Comparison of ENCODE assay signal across 10 cellular contexts in the genomic region with DNA sequence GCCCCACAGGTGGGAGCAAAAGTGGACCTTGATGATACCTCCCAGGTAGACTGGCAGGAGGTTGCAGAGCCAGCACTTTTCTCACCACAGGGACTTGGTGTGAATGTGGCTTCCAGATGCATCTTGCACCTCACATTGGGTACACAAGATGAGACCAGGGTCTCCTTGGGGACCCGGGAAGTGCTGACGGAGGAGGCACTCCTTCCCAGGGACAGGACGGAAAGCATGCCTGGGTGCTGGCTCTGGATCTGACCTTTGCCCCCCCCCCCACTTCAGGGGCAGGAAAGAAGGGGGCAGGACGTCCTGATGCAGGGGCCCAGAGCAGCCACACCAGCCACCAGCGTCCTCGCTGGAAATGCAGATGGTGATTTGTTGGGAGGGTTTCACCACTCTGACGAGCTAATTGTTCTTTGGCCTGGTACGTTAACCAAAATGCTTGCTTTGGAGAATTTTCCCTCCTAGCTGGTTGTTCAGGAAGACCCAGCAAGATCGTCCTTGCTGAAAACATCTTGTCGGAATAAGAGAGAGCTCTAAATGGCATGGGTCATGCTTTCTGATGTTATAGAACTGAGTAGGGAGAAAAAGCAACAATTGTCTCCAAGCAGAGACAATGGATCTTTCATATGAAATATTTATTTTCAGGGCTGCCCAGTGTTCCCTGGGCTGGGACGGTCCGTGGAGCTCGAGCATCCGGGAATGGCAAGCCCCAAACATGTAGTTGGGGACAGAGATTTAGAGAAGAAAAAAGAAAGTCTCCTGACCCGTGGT.
DNase-seq lines count a peak whose midpoint lies in the region; ATAC-seq and TF ChIP-seq lines count a peak whose summit lies in the region.
"Had no signal": no experiment of that assay in that cellular context is flagged by ENCODE, and none has a peak within 500 bp of the region (broad histone marks: within the 10 kb centered on the region; RNA-seq: fewer than 3 reads in every experiment).

No MANE protein-coding gene starts in this region.

- peaks cover 10% of the 10 kb centered on the region for H3K4me1 ChIP-seq in Loucy (ENCODE audit: insufficient read depth, low read length, poor library complexity, severe bottlenecking)
- H3K4me1 ChIP-seq in colonic mucosa, result peaks cover 32% of the 10 kb centered on the region
- peaks cover 0 to 47% (median 22%) of the 10 kb centered on the region in 4 donors for H3K4me1 ChIP-seq in right lobe of liver
- H3K4me1 ChIP-seq in thoracic aorta (ENCODE audit: control insufficient read depth in 1 of 2, low read depth in 2 of 2), result peaks cover 24 to 60% of the 10 kb centered on the region in 2 donors
- peaks cover 17% of the 10 kb centered on the region for H3K4me1 ChIP-seq in SJCRH30
- H3K4me1 ChIP-seq in effector memory CD4-positive, alpha-beta T cell (ENCODE audit: control insufficient read depth, insufficient read depth, low read length, poor library complexity, severe bottlenecking), result peaks cover 7% of the 10 kb centered on the region

- H3F3A ChIP-seq in Loucy (ENCODE audit: low read depth), result no peaks in the 10 kb centered on the region

- peaks cover 97% of the 10 kb centered on the region for H3K79me2 ChIP-seq in Loucy (ENCODE audit: insufficient read depth, low read length)

- 33% methylated on average over 10 of the region's 15 CpGs for WGBS in right lobe of liver (ENCODE audit: insufficient coverage, low coverage, low lambda C conversion rate, missing lambda C conversion rate)

- peak overlapping the region; percentile 98 for H3K4me2 ChIP-seq in Loucy (ENCODE audit: low read depth, low read length, poor library complexity, severe bottlenecking)

- ATAC-seq in right lobe of liver (no peak), thoracic aorta (ENCODE audit: insufficient number of reproducible peaks, low FRiP score, low read depth) (no peak)
- ATAC-seq: activated CD4-positive, alpha-beta T cell treated with anti-CD3 and anti-CD28 coated beads for 36 hours had no signal

- H2AFZ ChIP-seq in Loucy (ENCODE audit: low read length), result no peak overlapping the region

- intact Hi-C loops in colonic mucosa (cut with DNase I) (no loop called here), right lobe of liver (cut with DNase I) (no loop called here)

- TF ChIP-seq POLR2A in right lobe of liver (IDR thresholded peaks at IDR 0.05), result no peak

- TF ChIP-seq CTCF in Loucy (conservative IDR thresholded peaks at IDR 0.05; ENCODE audit: low read length), result no peak
- TF ChIP-seq CTCF in colonic mucosa (IDR thresholded peaks at IDR 0.05), result no peak
- TF ChIP-seq CTCF in right lobe of liver (IDR thresholded peaks at IDR 0.05), result no peak
- no peak for TF ChIP-seq CTCF in thoracic aorta (IDR thresholded peaks at IDR 0.05)

- H3K36me3 ChIP-seq in Loucy (ENCODE audit: insufficient read depth, low read length) (peaks cover 65% of the 10 kb centered on the region), colonic mucosa (no peaks in the 10 kb centered on the region), right lobe of liver (no peaks in the 10 kb centered on the region), thoracic aorta (no peaks in the 10 kb centered on the region), SJCRH30 (peaks cover 44% of the 10 kb centered on the region)
- no peaks in the 10 kb centered on the region for H3K36me3 ChIP-seq in effector memory CD4-positive, alpha-beta T cell (ENCODE audit: control insufficient read depth, insufficient read depth, low read length)

- H4K20me1 ChIP-seq in Loucy (ENCODE audit: insufficient read depth, low read length, poor library complexity, severe bottlenecking), result peaks cover 61% of the 10 kb centered on the region

- H3K4me3 ChIP-seq in Loucy (ENCODE audit: low read length, poor library complexity, severe bottlenecking) (peak overlapping the region; percentile 88), colonic mucosa (peak overlapping the region; percentile 8), right lobe of liver (peak overlapping the region in 1 of 3 donors; percentile 95), thoracic aorta (peak overlapping the region; percentile 86), SJCRH30 (no peak overlapping the region)
- H3K4me3 ChIP-seq in effector memory CD4-positive, alpha-beta T cell (ENCODE audit: insufficient read depth, low read depth, low read length, poor library complexity, severe bottlenecking), result no peak overlapping the region

- H3K9me3 ChIP-seq in Loucy (ENCODE audit: insufficient read depth, low read depth, low read length) (no peaks in the 10 kb centered on the region), colonic mucosa (no peaks in the 10 kb centered on the region), right lobe of liver (no peaks in the 10 kb centered on the region), thoracic aorta (no peaks in the 10 kb centered on the region), SJCRH30 (replicated peaks) (no peaks in the 10 kb centered on the region)
- no peaks in the 10 kb centered on the region for H3K9me3 ChIP-seq in effector memory CD4-positive, alpha-beta T cell (ENCODE audit: control insufficient read depth, low read length)

- H3K27me3 ChIP-seq in Loucy (ENCODE audit: insufficient read depth, low read length, poor library complexity, severe bottlenecking) (peaks cover 41% of the 10 kb centered on the region), colonic mucosa (no peaks in the 10 kb centered on the region), right lobe of liver (no peaks in the 10 kb centered on the region), thoracic aorta (replicated peaks; ENCODE audit: insufficient read depth) (no peaks in the 10 kb centered on the region), SJCRH30 (no peaks in the 10 kb centered on the region)
- H3K27me3 ChIP-seq in effector memory CD4-positive, alpha-beta T cell (replicated peaks; ENCODE audit: control insufficient read depth, insufficient read depth, low read length, poor library complexity, severe bottlenecking), result no peaks in the 10 kb centered on the region

- H3K27ac ChIP-seq in colonic mucosa (peak overlapping the region; percentile 99), right lobe of liver (peak overlapping the region; percentile 93 to 97 (median 95)), thoracic aorta (peak overlapping the region; percentile 96 to 98), SJCRH30 (no peak overlapping the region)
- H3K27ac ChIP-seq in effector memory CD4-positive, alpha-beta T cell (ENCODE audit: insufficient read depth, low read length, poor library complexity, severe bottlenecking), result no peak overlapping the region

- H3K9ac ChIP-seq in Loucy (ENCODE audit: low read depth, low read length, poor library complexity, severe bottlenecking), result peak overlapping the region; percentile 100
- H3K9ac ChIP-seq in colonic mucosa (ENCODE audit: low read depth in 2 of 2, low read length in 2 of 2), result peak overlapping the region; percentile 58 to 99

- H3K9me2 ChIP-seq in Loucy (replicated peaks; ENCODE audit: low read depth, low read length), result no peaks in the 10 kb centered on the region

- no peak for DNase-seq in colonic mucosa
- DNase-seq in right lobe of liver, result peak; percentile 21 to 46 (median 35)
- DNase-seq in thoracic aorta (ENCODE audit: low spot score), result no peak
- DNase-seq in KG1 (lab: John Stamatoyannopoulos, UW), result no peak
- no peak for DNase-seq in SJCRH30
- DNase-seq in NCI-H1436 (lab: John Stamatoyannopoulos, UW), result no peak
- DNase-seq in effector memory CD4-positive, alpha-beta T cell, result no peak
- DNase-seq: activated CD4-positive, alpha-beta T cell treated with anti-CD3 and anti-CD28 coated beads for 36 hours; NCI-H226 had no signal

Comparison
In these comparisons a context has a peak if more than half of its experiments do, and no peak if none do; other contexts are left out.
1. H3K4me3 ChIP-seq: peak in Loucy (single experiment), colonic mucosa (single experiment) and thoracic aorta (single experiment); none in SJCRH30 (single experiment) and effector memory CD4-positive, alpha-beta T cell (single experiment).
2. DNase-seq: peak in right lobe of liver (3 of 3); none in colonic mucosa (single experiment), thoracic aorta (single experiment), KG1 (single experiment), SJCRH30 (0 of 2), NCI-H1436 (single experiment) and effector memory CD4-positive, alpha-beta T cell (0 of 3).
3. H3K27ac ChIP-seq: peak in colonic mucosa (single experiment), right lobe of liver (3 of 3) and thoracic aorta (2 of 2); none in SJCRH30 (single experiment) and effector memory CD4-positive, alpha-beta T cell (single experiment).